21 cellular contexts compared by ENCODE assay signal in genomic region chr12:27800819-27801218, GRCh38. TPM values are rescaled to one million over a fixed set of nuclear protein-coding genes. Genes with fewer than 3 reads are reported as not detected.
"Had no signal": no experiment of that assay in that cellular context is flagged by ENCODE, and none has a peak within 500 bp of the region (broad histone marks: within the 10 kb centered on the region; RNA-seq: fewer than 3 reads in every experiment).

No MANE protein-coding gene starts in this region.

- H3K4me1 ChIP-seq: breast epithelium, right atrium auricular region, SJCRH30, vagina had no signal

- H3K4me3 ChIP-seq: ascending aorta, breast epithelium, right atrium auricular region, SJCRH30, tibial nerve, vagina had no signal

- H3K27ac ChIP-seq: breast epithelium, epithelial cell of prostate, right atrium auricular region, SJCRH30, tibial nerve, vagina had no signal

- H3K27me3 ChIP-seq: ascending aorta, breast epithelium, right atrium auricular region, SJCRH30, tibial nerve, vagina had no signal

- H3K9me3 Mint-ChIP-seq: stimulated activated memory B cell treated with anti-CD40 and anti-IgM and Interleukin-4, amounts not matched to agents 10 μg/mL and 1 μg/mL and 100 μg/mL, for 72 hours had no signal

- H3K27ac Mint-ChIP-seq: progenitor cell of endocrine pancreas; stimulated activated memory B cell treated with anti-CD40 and anti-IgM and Interleukin-4, amounts not matched to agents 10 μg/mL and 1 μg/mL and 100 μg/mL, for 72 hours had no signal

- ATAC-seq: activated CD4-positive, CD25-positive, alpha-beta regulatory T cell treated with anti-CD3 and anti-CD28 coated beads, Interleukin-2, amount 50 U/mL, for 24 hours; stimulated activated memory B cell treated with anti-CD40 and anti-IgM and Interleukin-4, amounts not matched to agents 10 μg/mL and 1 μg/mL and 100 μg/mL, for 72 hours had no signal

- H3K4me3 Mint-ChIP-seq: stimulated activated memory B cell treated with anti-CD40 and anti-IgM and Interleukin-4, amounts not matched to agents 10 μg/mL and 1 μg/mL and 100 μg/mL, for 72 hours had no signal

- H3K27me3 Mint-ChIP-seq: progenitor cell of endocrine pancreas; stimulated activated memory B cell treated with anti-CD40 and anti-IgM and Interleukin-4, amounts not matched to agents 10 μg/mL and 1 μg/mL and 100 μg/mL, for 72 hours had no signal

- H3K9me3 ChIP-seq: ascending aorta, breast epithelium, right atrium auricular region, SJCRH30, tibial nerve, vagina had no signal

- H3K36me3 ChIP-seq: breast epithelium had no signal

- DNase-seq: dermis blood vessel endothelial cell; foreskin melanocyte; mesendoderm; SJCRH30; stimulated activated CD4-positive, alpha-beta T cell treated with anti-CD3 and anti-CD28 coated beads, Interleukin-2, amount 100 ng/mL, for 48 hours; substantia nigra; T1000 had no signal

RNA-seq across cellular contexts. Expression of gene MANSC4, which starts 20.8 kb away (rescaled TPM):
- total RNA-seq: ascending aorta, chondrocyte, dermis blood vessel endothelial cell, lower leg skin, omental fat pad, right atrium auricular region, SJCRH30, skeletal muscle tissue, vagina had no signal
- polyA plus RNA-seq: fibroblast of lung had no signal
